12 cellular contexts compared by ENCODE assay signal in the genomic region with DNA sequence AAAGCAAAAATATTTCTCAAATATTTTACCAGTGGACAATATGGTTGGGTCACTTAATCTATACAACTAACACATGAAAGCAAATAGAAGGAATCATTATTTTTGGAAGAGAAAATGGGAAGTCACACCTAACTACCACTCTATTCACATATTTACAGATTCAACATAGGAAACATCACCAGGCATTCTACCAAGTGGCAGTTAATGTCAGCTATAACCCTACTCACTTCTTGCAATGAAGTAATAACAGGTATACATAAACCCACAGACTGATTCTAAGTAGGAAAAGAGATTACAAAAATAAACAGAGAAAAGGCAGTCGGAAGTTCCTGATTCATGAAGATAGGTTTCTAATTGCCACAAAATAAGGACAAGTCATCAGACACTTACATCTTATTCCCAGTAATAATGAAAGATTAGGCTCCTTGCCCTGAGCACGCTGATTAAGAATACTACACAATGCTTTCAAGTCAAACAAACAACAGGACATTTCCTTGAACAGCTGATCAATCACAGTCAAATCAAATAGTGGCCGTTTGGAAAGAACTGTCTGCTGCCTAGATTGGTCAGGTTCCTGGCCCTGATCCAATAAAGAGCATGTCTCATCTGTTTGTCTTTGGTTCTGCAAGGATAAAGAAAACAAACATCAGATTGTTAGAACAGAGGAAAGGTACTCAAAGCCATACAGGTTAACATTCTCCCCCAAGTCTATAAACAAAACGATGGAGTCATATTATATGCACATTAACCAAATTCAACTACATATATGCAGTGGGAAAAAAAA.
A peak's percentile ranks its signal among the peaks of the same experiment; 100 is the strongest.
DNase-seq lines count a peak whose midpoint lies in the region; ATAC-seq and TF ChIP-seq lines count a peak whose summit lies in the region.
"Had no signal": no experiment of that assay in that cellular context is flagged by ENCODE, and none has a peak within 500 bp of the region (broad histone marks: within the 10 kb centered on the region; RNA-seq: fewer than 3 reads in every experiment).

No MANE protein-coding gene starts in this region.

- no peak overlapping the region for H2BK120ac ChIP-seq in trophoblast cell (ENCODE audit: insufficient read depth, low read length, poor library complexity)

- H3K4me1 ChIP-seq in hepatocyte (ENCODE audit: insufficient read depth) (no peaks in the 10 kb centered on the region), trophoblast cell (ENCODE audit: control insufficient read depth in 1 of 2, insufficient read depth in 2 of 2, low read length in 2 of 2) (no peaks in the 10 kb centered on the region)
- H3K4me1 ChIP-seq: esophagus squamous epithelium had no signal

- no peak overlapping the region for H2AFZ ChIP-seq in hepatocyte
- no peak overlapping the region for H2AFZ ChIP-seq in trophoblast cell (ENCODE audit: insufficient read depth, low read length, poor library complexity)

- 47% methylated on average over 4 of the region's 4 CpGs for WGBS in hepatocyte (ENCODE audit: low lambda C conversion rate, missing lambda C conversion rate)
- 68 to 71% methylated on average over 4 of the region's 4 CpGs for WGBS in lower leg skin, 2 donors
- WGBS in trophoblast cell (ENCODE audit: extremely low coverage, insufficient coverage, insufficient read length) = no CpG with 5 or more reads among the region's 4 CpGs

- no peaks in the 10 kb centered on the region for H3K79me1 ChIP-seq in trophoblast cell (ENCODE audit: low read length)

- intact Hi-C loops in lower leg skin (cut with DNase I; ENCODE audit: low total_unique reads) = no loop called here

- no peak for TF ChIP-seq POLR2A in lower leg skin (IDR thresholded peaks at IDR 0.05)

- H3K36me3 ChIP-seq in hepatocyte (replicated peaks; ENCODE audit: insufficient read depth, low read depth) (no peaks in the 10 kb centered on the region), trophoblast cell (ENCODE audit: control insufficient read depth in 1 of 2, insufficient read depth in 2 of 2, low read length in 2 of 2) (peaks cover 0 to 2% of the 10 kb centered on the region in 2 experiments)

- no peak overlapping the region for H3K27ac ChIP-seq in hepatocyte
- H3K27ac ChIP-seq in trophoblast cell (ENCODE audit: low read depth, low read length) = no peak overlapping the region
- H3K27ac ChIP-seq: body of pancreas, esophagus squamous epithelium had no signal

- no peak overlapping the region for H3K18ac ChIP-seq in trophoblast cell (ENCODE audit: low read length)

- no peak overlapping the region for H2BK12ac ChIP-seq in trophoblast cell (ENCODE audit: low read length)

- no peak overlapping the region for H3K4ac ChIP-seq in trophoblast cell (ENCODE audit: low read depth, low read length)

- no peak overlapping the region for H3K23ac ChIP-seq in trophoblast cell (ENCODE audit: low read length)

- DNase-seq in Caki2 (ENCODE audit: low read depth) (peak; percentile 35), NCI-H1105 treated with DMSO at 0.1 percent for 48 hours (lab: John Stamatoyannopoulos, UW) (peak; percentile 88), RPMI7951 (ENCODE audit: low read depth) (peak; percentile 10), hepatocyte (ENCODE audit: low spot score) (peak; percentile 47), lower leg skin (ENCODE audit: low spot score in 2 of 2) (no peak), trophoblast cell (no peak), NCI-H187 treated with DMSO at 0.1 percent for 48 hours (lab: John Stamatoyannopoulos, UW) (no peak)
- DNase-seq: body of pancreas; esophagus squamous epithelium; Kasumi-1; stimulated activated naive CD8-positive, alpha-beta T cell treated with anti-CD3 and anti-CD28 coated beads, Interleukin-15, Interleukin-2, amounts not matched to agents 100 U/mL and 50 U/mL, for 24 hours had no signal

- H4K8ac ChIP-seq in trophoblast cell (ENCODE audit: low read depth, low read length) = no peak overlapping the region

- TF ChIP-seq CTCF in hepatocyte (IDR thresholded peaks at IDR 0.05; ENCODE audit: poor library complexity) = no peak
- TF ChIP-seq CTCF in lower leg skin (IDR thresholded peaks at IDR 0.05) = no peak

- no peak overlapping the region for H2BK5ac ChIP-seq in trophoblast cell (ENCODE audit: low read depth, low read length, poor library complexity)

- H3K9me3 ChIP-seq in hepatocyte (ENCODE audit: low read depth) = no peaks in the 10 kb centered on the region
- no peaks in the 10 kb centered on the region for H3K9me3 ChIP-seq in trophoblast cell (ENCODE audit: insufficient read depth, low read depth, low read length)
- H3K9me3 ChIP-seq: body of pancreas, esophagus squamous epithelium had no signal

- H3K4me2 ChIP-seq in hepatocyte = no peak overlapping the region
- H3K4me2 ChIP-seq in trophoblast cell (ENCODE audit: low read length) = no peak overlapping the region

- no peak for ATAC-seq in GM21423 (IDR thresholded peaks at IDR 0.05; ENCODE audit: unreplicated experiment)
- ATAC-seq: body of pancreas; stimulated activated naive CD8-positive, alpha-beta T cell treated with anti-CD3 and anti-CD28 coated beads, Interleukin-15, Interleukin-2, amounts not matched to agents 100 U/mL and 50 U/mL, for 24 hours had no signal

- no peak overlapping the region for H2AK5ac ChIP-seq in trophoblast cell (ENCODE audit: low read length)

- H4K12ac ChIP-seq in trophoblast cell (ENCODE audit: low read depth, low read length) = no peak overlapping the region

- H3K79me2 ChIP-seq in hepatocyte = no peaks in the 10 kb centered on the region
- H3K79me2 ChIP-seq in trophoblast cell (ENCODE audit: control insufficient read depth, insufficient read depth, low read length, poor library complexity) = no peaks in the 10 kb centered on the region

- H3K27me3 ChIP-seq in hepatocyte = no peaks in the 10 kb centered on the region
- H3K27me3 ChIP-seq in trophoblast cell (ENCODE audit: insufficient read depth, low read length) = no peaks in the 10 kb centered on the region
- H3K27me3 ChIP-seq: body of pancreas, esophagus squamous epithelium had no signal

- H4K20me1 ChIP-seq in hepatocyte (ENCODE audit: insufficient read depth, poor library complexity, severe bottlenecking) = no peaks in the 10 kb centered on the region

- H3K4me3 ChIP-seq in hepatocyte = no peak overlapping the region
- no peak overlapping the region for H3K4me3 ChIP-seq in lower leg skin (ENCODE audit: low read depth, poor library complexity, severe bottlenecking)
- H3K4me3 ChIP-seq in trophoblast cell (ENCODE audit: low read depth, low read length) = no peak overlapping the region
- H3K4me3 ChIP-seq: body of pancreas, esophagus squamous epithelium had no signal

- H4K91ac ChIP-seq in trophoblast cell (ENCODE audit: low read depth, low read length) = no peak overlapping the region

- H3K9me2 ChIP-seq in hepatocyte (replicated peaks; ENCODE audit: insufficient read depth) = no peaks in the 10 kb centered on the region

- H3K14ac ChIP-seq in trophoblast cell (ENCODE audit: low read length) = no peak overlapping the region

- in situ Hi-C loops in Caki2 (cut with HindIII; ENCODE audit: low pct_unique_long_range_greater_than_20kb, low sequenced_read_pairs) = no loop called here

- H3K9ac ChIP-seq in trophoblast cell (ENCODE audit: low read length) = no peak overlapping the region

Comparison
In these comparisons a context has a peak if more than half of its experiments do, and no peak if none do; other contexts are left out.
1. DNase-seq: peak in Caki2 (single experiment), NCI-H1105 treated with DMSO at 0.1 percent for 48 hours (single experiment), RPMI7951 (single experiment) and hepatocyte (single experiment); none in lower leg skin (0 of 2), trophoblast cell (0 of 2) and NCI-H187 treated with DMSO at 0.1 percent for 48 hours (single experiment).